In genomic region chr11:9601876-9602199, GRCh38 we compare ENCODE assay signal across 1 cellular context.
TF ChIP-seq lines count a peak whose summit lies in the region.

No MANE protein-coding gene starts in this region.

TF ChIP-seq in H1, 55 proteins besides CTCF, POLR2A, EP300 and RAD21:
- TF ChIP-seq CREB1 (IDR thresholded peaks at IDR 0.05), result no peak
- no peak for TF ChIP-seq KDM5A (IDR thresholded peaks at IDR 0.05; ENCODE audit: low read length)
- TF ChIP-seq BACH1 (IDR thresholded peaks at IDR 0.05; ENCODE audit: low read length), result no peak
- no peak for TF ChIP-seq BCL11A (IDR thresholded peaks at IDR 0.05; ENCODE audit: low read depth in 2 of 2, low read length in 2 of 2)
- no peak for TF ChIP-seq E2F6 (IDR thresholded peaks at IDR 0.05)
